In genomic region chr17:36512641-36513040, GRCh38 we compare ENCODE assay signal across 1 cellular context.
TF ChIP-seq lines count a peak whose summit lies in the region.

No MANE protein-coding gene starts in this region.

TF ChIP-seq in HepG2, 621 proteins besides CTCF, POLR2A, EP300 and RAD21:
- TF ChIP-seq ZNF101 (CRISPR knock-in tag; IDR thresholded peaks at IDR 0.05; ENCODE audit: borderline replicate concordance, low read depth) (no peak), AKAP8 (CRISPR knock-in tag; IDR thresholded peaks at IDR 0.05) (no peak), NR1H2 (CRISPR knock-in tag; IDR thresholded peaks at IDR 0.05; ENCODE audit: borderline replicate concordance, low read depth) (no peak), AGO2 (optimal IDR thresholded peaks at IDR 0.05; ENCODE audit: low read depth, low read length) (no peak), U2AF2 (IDR thresholded peaks at IDR 0.05; ENCODE audit: low read depth, low read length) (no peak), DPF2 (CRISPR knock-in tag; IDR thresholded peaks at IDR 0.05; ENCODE audit: borderline replicate concordance, low read depth) (no peak), HOXA9 (CRISPR knock-in tag; IDR thresholded peaks at IDR 0.05; ENCODE audit: borderline replicate concordance) (no peak), ZFY (CRISPR knock-in tag; IDR thresholded peaks at IDR 0.05) (no peak), NCOA1 (CRISPR knock-in tag; IDR thresholded peaks at IDR 0.05) (no peak), SRY (CRISPR knock-in tag; IDR thresholded peaks at IDR 0.05) (no peak), ZNF678 (CRISPR knock-in tag; IDR thresholded peaks at IDR 0.05) (no peak), ZNF740 (CRISPR knock-in tag; IDR thresholded peaks at IDR 0.05) (no peak), ZNF225 (CRISPR knock-in tag; IDR thresholded peaks at IDR 0.05) (no peak), HHEX (CRISPR knock-in tag; IDR thresholded peaks at IDR 0.05) (no peak), RBAK (CRISPR knock-in tag; IDR thresholded peaks at IDR 0.05) (no peak)
